Comparison of ENCODE assay signal across 17 cellular contexts in genomic region chr7:157077021-157077420, GRCh38.
"Had no signal": no experiment of that assay in that cellular context is flagged by ENCODE, and none has a peak within 500 bp of the region (broad histone marks: within the 10 kb centered on the region; RNA-seq: fewer than 3 reads in every experiment).

No MANE protein-coding gene starts in this region.

- H3K27me3 ChIP-seq: ovary, testis had no signal

- H3K4me1 ChIP-seq: testis had no signal

- H3K4me3 ChIP-seq: esophagus squamous epithelium, hepatocyte, mucosa of descending colon, ovary, testis, tibial nerve had no signal

- H2AFZ ChIP-seq: hepatocyte had no signal

- H3K79me2 ChIP-seq: hepatocyte had no signal

- ATAC-seq: effector memory CD8-positive, alpha-beta T cell; left lobe of liver; mucosa of descending colon; naive thymus-derived CD8-positive, alpha-beta T cell; right cardiac atrium; stimulated activated memory B cell treated with anti-CD40 and anti-IgM and Interleukin-4, amounts not matched to agents 10 μg/mL and 1 μg/mL and 100 μg/mL, for 72 hours had no signal

- H3K9me3 ChIP-seq: esophagus squamous epithelium, mucosa of descending colon, testis had no signal

- H3K27ac ChIP-seq: esophagus squamous epithelium, hepatocyte, ovary, testis, tibial nerve had no signal

- DNase-seq: effector memory CD8-positive, alpha-beta T cell; esophagus squamous epithelium; foreskin fibroblast; kidney glomerular epithelial cell; mammary epithelial cell; mucosa of descending colon; naive thymus-derived CD8-positive, alpha-beta T cell; nucleus accumbens; ovary; right cardiac atrium; small intestine; stimulated activated CD4-positive, alpha-beta T cell treated with anti-CD3 and anti-CD28 coated beads, Interleukin-4, amount 100 ng/mL, for 24 hours; testis had no signal

- FAIRE-seq: small intestine had no signal

- H3K36me3 ChIP-seq: esophagus squamous epithelium, ovary, tibial nerve had no signal
